In the genomic region with DNA sequence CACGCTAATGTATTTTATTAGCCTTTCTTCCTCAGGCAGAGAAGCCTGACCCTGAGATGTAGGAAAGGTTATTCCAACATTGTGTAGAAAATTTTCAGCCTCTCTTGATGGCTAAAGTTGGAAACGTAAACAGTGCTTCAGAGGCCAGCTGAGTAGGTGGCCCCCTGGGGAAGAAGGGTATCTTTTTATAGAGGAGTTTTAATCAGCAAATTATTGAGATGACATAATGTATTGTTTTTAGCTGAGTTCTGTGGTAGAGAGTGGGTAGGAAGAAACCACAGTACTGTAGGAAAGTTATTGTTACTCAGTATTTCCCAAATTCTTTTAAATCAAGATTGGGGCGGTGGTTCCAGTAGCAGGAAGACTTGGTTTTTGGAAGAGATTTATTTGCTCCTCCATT, we compare ENCODE assay signal across 17 cellular contexts.
DNase-seq lines count a peak whose midpoint lies in the region; TF ChIP-seq lines count a peak whose summit lies in the region.
"Had no signal": no experiment of that assay in that cellular context is flagged by ENCODE, and none has a peak within 500 bp of the region (broad histone marks: within the 10 kb centered on the region; RNA-seq: fewer than 3 reads in every experiment).

No MANE protein-coding gene starts in this region.

- H2AFZ ChIP-seq in trophoblast cell (ENCODE audit: insufficient read depth, low read length, poor library complexity) (no peak overlapping the region), smooth muscle cell (ENCODE audit: low read depth) (no peak overlapping the region)

- H4K91ac ChIP-seq in trophoblast cell (ENCODE audit: low read depth, low read length): no peak overlapping the region

- H3K79me1 ChIP-seq in trophoblast cell (ENCODE audit: low read length): no peaks in the 10 kb centered on the region

- H4K12ac ChIP-seq in trophoblast cell (ENCODE audit: low read depth, low read length): no peak overlapping the region

- H3K36me3 ChIP-seq in brain microvascular endothelial cell (replicated peaks) (no peaks in the 10 kb centered on the region), trophoblast cell (ENCODE audit: control insufficient read depth in 1 of 2, insufficient read depth in 2 of 2, low read length in 2 of 2) (no peaks in the 10 kb centered on the region), smooth muscle cell (ENCODE audit: low read depth) (no peaks in the 10 kb centered on the region)
- H3K36me3 ChIP-seq: SJCRH30 had no signal

- H3K4me2 ChIP-seq in trophoblast cell (ENCODE audit: low read length): no peak overlapping the region
- H3K4me2 ChIP-seq in smooth muscle cell: no peak overlapping the region

- no peaks in the 10 kb centered on the region for H4K20me1 ChIP-seq in smooth muscle cell (ENCODE audit: low read depth)

- no peaks in the 10 kb centered on the region for H3K9me3 ChIP-seq in trophoblast cell (ENCODE audit: insufficient read depth, low read depth, low read length)
- H3K9me3 ChIP-seq in smooth muscle cell (replicated peaks; ENCODE audit: low read depth): no peaks in the 10 kb centered on the region
- H3K9me3 ChIP-seq: SJCRH30 had no signal

- no peaks in the 10 kb centered on the region for H3F3A ChIP-seq in smooth muscle cell (ENCODE audit: low read depth)

- H3K27ac ChIP-seq in brain microvascular endothelial cell (no peak overlapping the region), trophoblast cell (ENCODE audit: low read depth, low read length) (no peak overlapping the region), smooth muscle cell (ENCODE audit: low read depth) (no peak overlapping the region)
- H3K27ac ChIP-seq: SJCRH30 had no signal

- no peaks in the 10 kb centered on the region for H3K27me3 ChIP-seq in brain microvascular endothelial cell (replicated peaks)
- H3K27me3 ChIP-seq in trophoblast cell (ENCODE audit: insufficient read depth, low read length): no peaks in the 10 kb centered on the region
- no peaks in the 10 kb centered on the region for H3K27me3 ChIP-seq in smooth muscle cell (ENCODE audit: low read depth)
- H3K27me3 ChIP-seq: SJCRH30 had no signal

- H2BK12ac ChIP-seq in trophoblast cell (ENCODE audit: low read length): no peak overlapping the region

- no peaks in the 10 kb centered on the region for H3K79me2 ChIP-seq in trophoblast cell (ENCODE audit: control insufficient read depth, insufficient read depth, low read length, poor library complexity)
- no peaks in the 10 kb centered on the region for H3K79me2 ChIP-seq in smooth muscle cell (ENCODE audit: low read depth)

- no CpG with 5 or more reads among the region's 3 CpGs for WGBS in trophoblast cell (ENCODE audit: extremely low coverage, insufficient coverage, insufficient read length)
- WGBS in smooth muscle cell (ENCODE audit: low lambda C conversion rate): 67% methylated on average over 3 of the region's 3 CpGs

- no peak overlapping the region for H3K18ac ChIP-seq in trophoblast cell (ENCODE audit: low read length)

- H4K8ac ChIP-seq in trophoblast cell (ENCODE audit: low read depth, low read length): no peak overlapping the region

- no peak overlapping the region for H3K4ac ChIP-seq in trophoblast cell (ENCODE audit: low read depth, low read length)

- H2BK120ac ChIP-seq in trophoblast cell (ENCODE audit: insufficient read depth, low read length, poor library complexity): no peak overlapping the region

- H3K4me1 ChIP-seq in trophoblast cell (ENCODE audit: control insufficient read depth in 1 of 2, insufficient read depth in 2 of 2, low read length in 2 of 2) (no peaks in the 10 kb centered on the region), smooth muscle cell (ENCODE audit: low read depth) (no peaks in the 10 kb centered on the region)

- DNase-seq in AG08395 (ENCODE audit: low spot score) (peak; percentile 54), GM04503 (ENCODE audit: low read depth) (peak; percentile 16), brain microvascular endothelial cell (peak; percentile 68), myocyte (ENCODE audit: low read depth) (peak; percentile 71), ureter (ENCODE audit: low spot score) (no peak), trophoblast cell (no peak), smooth muscle cell (lab: John Stamatoyannopoulos, UW; ENCODE audit: unreplicated experiment) (no peak)
- DNase-seq in stimulated activated CD4-positive, alpha-beta T cell treated with anti-CD3 and anti-CD28 coated beads, Interleukin-1b, Interleukin-23, amount 100 ng/mL, for 48 hours: no peak
- DNase-seq: activated CD4-positive, alpha-beta T cell treated with anti-CD3 and anti-CD28 coated beads for 1 hour; activated naive CD4-positive, alpha-beta T cell treated with anti-CD3 and anti-CD28 coated beads for 36 hours; effector CD8-positive, alpha-beta T cell; NCI-H187; NCI-H524; posterior cingulate gyrus; SJCRH30; stimulated activated naive CD8-positive, alpha-beta T cell treated with anti-CD3 and anti-CD28 coated beads, Interleukin-15, amount 100 ng/mL, for 72 hours; T1000 had no signal

- no peak overlapping the region for H2AK5ac ChIP-seq in trophoblast cell (ENCODE audit: low read length)

- no peak overlapping the region for H2BK5ac ChIP-seq in trophoblast cell (ENCODE audit: low read depth, low read length, poor library complexity)

- H3K4me3 ChIP-seq in brain microvascular endothelial cell (ENCODE audit: low read depth, low read length) (no peak overlapping the region), trophoblast cell (ENCODE audit: low read depth, low read length) (no peak overlapping the region), smooth muscle cell (no peak overlapping the region)
- H3K4me3 ChIP-seq: SJCRH30 had no signal

- no peak for TF ChIP-seq CTCF in brain microvascular endothelial cell (IDR thresholded peaks at IDR 0.05; ENCODE audit: low read depth, low read length, missing control alignments)
- TF ChIP-seq CTCF in smooth muscle cell (IDR thresholded peaks at IDR 0.05; ENCODE audit: borderline replicate concordance, insufficient read depth, poor library complexity, severe bottlenecking): no peak

- in situ Hi-C loops in brain microvascular endothelial cell (cut with HindIII; ENCODE audit: low pct_ligation_motif_present, low sequenced_read_pairs): no loop called here

- no peak overlapping the region for H3K9ac ChIP-seq in trophoblast cell (ENCODE audit: low read length)
- no peak overlapping the region for H3K9ac ChIP-seq in smooth muscle cell (ENCODE audit: low read depth)

- H3K14ac ChIP-seq in trophoblast cell (ENCODE audit: low read length): no peak overlapping the region

- H3K23ac ChIP-seq in trophoblast cell (ENCODE audit: low read length): no peak overlapping the region

Comparison
In these comparisons a context has a peak if more than half of its experiments do, and no peak if none do; other contexts are left out.
1. DNase-seq: peak in AG08395 (single experiment), GM04503 (single experiment), brain microvascular endothelial cell (single experiment) and myocyte (single experiment); none in ureter (single experiment), trophoblast cell (0 of 2), stimulated activated CD4-positive, alpha-beta T cell treated with anti-CD3 and anti-CD28 coated beads, Interleukin-1b, Interleukin-23, amount 100 ng/mL, for 48 hours (single experiment) and smooth muscle cell (single experiment).